8 cellular contexts compared by ENCODE assay signal in genomic region chr1:235649722-235650163, GRCh38. TPM values are rescaled to one million over a fixed set of nuclear protein-coding genes. Genes with fewer than 3 reads are reported as not detected.
A peak's percentile ranks its signal among the peaks of the same experiment; 100 is the strongest.
DNase-seq lines count a peak whose midpoint lies in the region; ATAC-seq, FAIRE-seq and TF ChIP-seq lines count a peak whose summit lies in the region.

GNG4 (minus strand) TSS chr1:235649784; CDS start chr1:235583838, 65,946 bp downstream.

- peaks cover 13% of the 10 kb centered on the region for H3K27me3 ChIP-seq in DND-41 (ENCODE audit: insufficient read depth, low read length, poor library complexity)
- H3K27me3 ChIP-seq in H1 (replicated peaks in 1 of 4; ENCODE audit: control insufficient read depth in 3 of 4, extremely low read depth in 1 of 4, insufficient read depth in 3 of 4, low read length in 3 of 4) = no peaks in the 10 kb centered on the region
- H3K27me3 ChIP-seq in neural progenitor cell = peaks cover 43% of the 10 kb centered on the region

- H3K9me3 Mint-ChIP-seq in neural progenitor cell = peaks cover 15% of the 10 kb centered on the region

- H2AFZ ChIP-seq in DND-41 (ENCODE audit: low read depth, low read length) (peak within 1 kb of the TSS; percentile 52; the same call in 1 of the 2 replicates), H1 (ENCODE audit: low read length) (0 out of 2 replicates have a peak within 1 kb of the TSS, but pooled peaks have one; percentile 60), neural progenitor cell (replicated peaks) (peak within 1 kb of the TSS; percentile 78)

- TF ChIP-seq EP300 in H1 (IDR thresholded peaks at IDR 0.05; ENCODE audit: borderline replicate concordance in 1 of 2, low read depth in 2 of 2, low read length in 2 of 2) = no peak

- CTCF ChIA-PET in H1 (lab: Charles Lee; ENCODE audit: partially characterized antibody) = no interaction called here

- H3K4me1 ChIP-seq in DND-41 (ENCODE audit: insufficient read depth, low read length) (peaks cover 11% of the 10 kb centered on the region), H1 (replicated peaks in 1 of 4; ENCODE audit: control insufficient read depth in 3 of 4, insufficient read depth in 4 of 4, low read length in 3 of 4) (peaks cover 4 to 23% (median 8%) of the 10 kb centered on the region in 4 experiments), neural progenitor cell (peaks cover 39% of the 10 kb centered on the region)

- H4K5ac ChIP-seq in H1 (ENCODE audit: insufficient read length, low read depth, low read length) = peak within 1 kb of the TSS; percentile 82

- H2BK12ac ChIP-seq in H1 (ENCODE audit: low read depth, low read length) = peak within 1 kb of the TSS; percentile 96; the same call in 1 of the 2 replicates

- H4K20me1 ChIP-seq in DND-41 (ENCODE audit: insufficient read depth, low read length) (no peaks in the 10 kb centered on the region), H1 (replicated peaks in 1 of 2; ENCODE audit: control insufficient read depth in 1 of 2, insufficient read depth in 2 of 2, low read length in 2 of 2) (peaks cover 2 to 3% of the 10 kb centered on the region in 2 experiments), neural progenitor cell (ENCODE audit: low read depth) (peaks cover 36% of the 10 kb centered on the region)

- H2BK120ac ChIP-seq in H1 (replicated peaks; ENCODE audit: low read depth, low read length) = no peak within 1 kb of the TSS

- ATAC-seq in DND-41 (ENCODE audit: insufficient read depth, low read depth) = no peak
- peak; percentile 11 for ATAC-seq in HG02938 (IDR thresholded peaks at IDR 0.05; ENCODE audit: unreplicated experiment)

- H3K23me2 ChIP-seq in H1 (ENCODE audit: low read depth, low read length) = peaks cover 19% of the 10 kb centered on the region

- peaks cover 27% of the 10 kb centered on the region for H3K4me1 Mint-ChIP-seq in neural progenitor cell

- no peak within 1 kb of the TSS for H3K14ac ChIP-seq in H1 (ENCODE audit: insufficient read length)

- H3K4ac ChIP-seq in H1 (replicated peaks; ENCODE audit: insufficient read length, low read depth, low read length) = no peak within 1 kb of the TSS

- no peak within 1 kb of the TSS for H2BK20ac ChIP-seq in H1 (ENCODE audit: low read length)

- H3K18ac ChIP-seq in H1 (ENCODE audit: extremely low read depth, low read length) = peak within 1 kb of the TSS; percentile 85

- DNase-seq in DND-41 (no peak), SK-N-MC (ENCODE audit: low read depth, low spot score) (no peak), H1 (ENCODE audit: low read depth in 1 of 2, low spot score in 2 of 2) (peak in 1 of 2 experiments; percentile 85), neural progenitor cell (ENCODE audit: low spot score) (peak; percentile 80), NCI-H2029 treated with DMSO at 0.1 percent for 48 hours (lab: John Stamatoyannopoulos, UW) (no peak), MV-4-11 (lab: John Stamatoyannopoulos, UW) (no peak), dermis blood vessel endothelial cell (no peak)

- H3K36me3 Mint-ChIP-seq in neural progenitor cell = peaks cover 6% of the 10 kb centered on the region

- H3K79me1 ChIP-seq in H1 (ENCODE audit: low read depth, low read length) = no peaks in the 10 kb centered on the region

- no peak for TF ChIP-seq RAD21 in H1 (IDR thresholded peaks at IDR 0.05 in 1 of 2, conservative IDR thresholded peaks at IDR 0.05 in 1 of 2; ENCODE audit: low read depth in 2 of 2, low read length in 2 of 2)

- H3K4me3 ChIP-seq in DND-41 (ENCODE audit: low read depth in 1 of 2, low read length in 2 of 2) = peak within 1 kb of the TSS in 1 of 2 experiments; percentile 6; a peak in 1 of 4 replicates
- peak within 1 kb of the TSS; percentile 84 for H3K4me3 ChIP-seq in SK-N-MC
- H3K4me3 ChIP-seq in H1 (ENCODE audit: extremely low read depth in 1 of 4, insufficient read depth in 2 of 4, low read depth in 3 of 4, low read length in 4 of 4) = peak within 1 kb of the TSS; percentile 45 to 87 (median 74)
- peak within 1 kb of the TSS; percentile 57 for H3K4me3 ChIP-seq in neural progenitor cell

- TF ChIP-seq CTCF in DND-41 (IDR thresholded peaks at IDR 0.05; ENCODE audit: borderline replicate concordance, extremely low read depth, low read length, poor library complexity, severe bottlenecking) = no peak
- TF ChIP-seq CTCF in H1 (IDR thresholded peaks at IDR 0.05; ENCODE audit: control extremely low read depth in 1 of 3, insufficient read depth in 1 of 3, low read depth in 1 of 3, low read length in 3 of 3) = no peak
- no peak for TF ChIP-seq CTCF in neural progenitor cell (IDR thresholded peaks at IDR 0.05)

- H3K56ac ChIP-seq in H1 (replicated peaks; ENCODE audit: insufficient read length, low read depth, low read length) = peak within 1 kb of the TSS; percentile 81

- peak within 1 kb of the TSS; percentile 72; the same call in 1 of the 2 replicates for H2BK15ac ChIP-seq in H1 (ENCODE audit: low read length)

- H2AK5ac ChIP-seq in H1 (ENCODE audit: low read depth, low read length) = 0 out of 2 replicates have a peak within 1 kb of the TSS, but pooled peaks have one; percentile 46

- H3K9ac ChIP-seq in DND-41 (ENCODE audit: low read depth, low read length) (no peak within 1 kb of the TSS), SK-N-MC (ENCODE audit: insufficient read length) (peak within 1 kb of the TSS; percentile 10), H1 (replicated peaks in 1 of 4; ENCODE audit: extremely low read depth in 1 of 4, low read depth in 3 of 4, low read length in 3 of 4) (peak within 1 kb of the TSS; percentile 65 to 88 (median 77)), neural progenitor cell (no peak within 1 kb of the TSS)

- TF ChIP-seq POLR2A in H1 (IDR thresholded peaks at IDR 0.05; ENCODE audit: control extremely low read depth in 1 of 2, low read depth in 2 of 2, low read length in 2 of 2) = no peak

- H3K27ac Mint-ChIP-seq in neural progenitor cell = peak within 1 kb of the TSS; percentile 87

- peak within 1 kb of the TSS; percentile 55 for H3K4me2 ChIP-seq in DND-41 (ENCODE audit: insufficient read depth, low read length)
- peak within 1 kb of the TSS; percentile 82 to 91 for H3K4me2 ChIP-seq in H1 (ENCODE audit: insufficient read depth in 1 of 2, low read depth in 2 of 2, low read length in 2 of 2)
- peak within 1 kb of the TSS; percentile 94 for H3K4me2 ChIP-seq in neural progenitor cell

- POLR2A ChIA-PET in H1 (lab: Charles Lee; ENCODE audit: partially characterized antibody) = interaction anchor here (0.9 to 1.8 kb wide), 4 partner anchors 9 to 136 kb away, joined by 3 read pairs; no protein-coding TSS in a partner anchor

- H3K23ac ChIP-seq in H1 (ENCODE audit: insufficient read length) = no peak within 1 kb of the TSS

- H3K36me3 ChIP-seq in DND-41 (ENCODE audit: insufficient read depth, low read length) = no peaks in the 10 kb centered on the region
- H3K36me3 ChIP-seq in SK-N-MC (ENCODE audit: insufficient read depth, low read length) = no peaks in the 10 kb centered on the region
- H3K36me3 ChIP-seq in H1 (ENCODE audit: control insufficient read depth in 2 of 4, insufficient read depth in 4 of 4, low read length in 3 of 4) = no peaks in the 10 kb centered on the region
- no peaks in the 10 kb centered on the region for H3K36me3 ChIP-seq in neural progenitor cell

- no peak for FAIRE-seq in H1 (lab: Jason Lieb, UNC)

- peak within 1 kb of the TSS; percentile 88 for H4K8ac ChIP-seq in H1 (ENCODE audit: extremely low read depth, insufficient read depth, low read length)

- H4K91ac ChIP-seq in H1 (replicated peaks; ENCODE audit: insufficient read length, low read length) = peak within 1 kb of the TSS; percentile 62

- H3K9me3 ChIP-seq in DND-41 (ENCODE audit: insufficient read depth, low read length, severe bottlenecking) = no peaks in the 10 kb centered on the region
- no peaks in the 10 kb centered on the region for H3K9me3 ChIP-seq in SK-N-MC (ENCODE audit: low read depth, low read length)
- H3K9me3 ChIP-seq in H1 (ENCODE audit: insufficient read depth in 2 of 2, low read depth in 1 of 2, low read length in 1 of 2) = no peaks in the 10 kb centered on the region
- no peaks in the 10 kb centered on the region for H3K9me3 ChIP-seq in neural progenitor cell (ENCODE audit: low read depth)

- peaks cover 35% of the 10 kb centered on the region for H3F3A ChIP-seq in neural progenitor cell (ENCODE audit: low read depth)

- peaks cover 28% of the 10 kb centered on the region for H3K27me3 Mint-ChIP-seq in neural progenitor cell (ENCODE audit: insufficient read depth, low read depth)

- H2BK5ac ChIP-seq in H1 (ENCODE audit: low read depth, low read length) = peak within 1 kb of the TSS; percentile 86

- H3K79me2 ChIP-seq in DND-41 (ENCODE audit: insufficient read depth, low read length) = no peaks in the 10 kb centered on the region
- peaks cover 0 to 35% of the 10 kb centered on the region in 2 experiments; a peak in 2 of 4 replicates for H3K79me2 ChIP-seq in H1 (ENCODE audit: control insufficient read depth in 1 of 2, insufficient read depth in 2 of 2, low read length in 2 of 2)
- H3K79me2 ChIP-seq in neural progenitor cell (ENCODE audit: low read depth) = peaks cover 25% of the 10 kb centered on the region

- H3K27ac ChIP-seq in DND-41 (ENCODE audit: low read length) (no peak within 1 kb of the TSS), SK-N-MC (no peak within 1 kb of the TSS), H1 (ENCODE audit: low read depth, low read length) (peak within 1 kb of the TSS; percentile 85; the same call in 1 of the 2 replicates), neural progenitor cell (no peak within 1 kb of the TSS)

- peak within 1 kb of the TSS; percentile 95 for H3K4me3 Mint-ChIP-seq in neural progenitor cell

- no CpG with 5 or more reads among the region's 67 CpGs for WGBS in H1 (ENCODE audit: extremely low coverage in 1 of 2, insufficient coverage in 1 of 2, insufficient read length in 1 of 2, insufficient replicate concordance in 2 of 2, low coverage in 1 of 2, low lambda C conversion rate in 2 of 2, missing lambda C conversion rate in 1 of 2), 2 experiments

TF ChIP-seq in H1, 55 proteins besides CTCF, POLR2A, EP300 and RAD21:
- TF ChIP-seq POLR2AphosphoS5 (IDR thresholded peaks at IDR 0.05; ENCODE audit: low read depth, low read length) (peak; percentile 36; the same call in 1 of the 2 replicates), CREB1 (IDR thresholded peaks at IDR 0.05) (peak; percentile 93), SAP30 (IDR thresholded peaks at IDR 0.05; ENCODE audit: insufficient read depth, insufficient replicate concordance, low read length) (no peak), BACH1 (IDR thresholded peaks at IDR 0.05; ENCODE audit: low read length) (0 out of 2 replicates have a peak, but pooled peaks have one; percentile 5)

RNA-seq across cellular contexts. Expression of gene GNG4, which starts in this region (rescaled TPM):
- total RNA-seq in H1 (2021; fragmentation: NEBNext Ultra II Directional; extraction: Animal tissue kit (Norgen Biotek cat#: 25700)) = 96.5 and 96.8 TPM in 2 replicates
- polyA plus RNA-seq in H1 (2011; rRNA removed) = 95.5 and 121 TPM in 2 replicates
- 90.5 TPM for polyA plus RNA-seq in H1 (2011; cell fraction: cytosol; rRNA removed)
- polyA plus RNA-seq in H1 (2011; cell fraction: nucleus; rRNA removed) = 63.4 TPM
- 68.1 to 92.9 TPM (median 76.7 TPM) in 4 replicates for polyA plus RNA-seq in H1 (2012, experiment 1 of 2)
- 94.3 TPM for polyA plus RNA-seq in H1 (2012, experiment 2 of 2)
- 57.1 TPM for polyA plus RNA-seq in H1 (2013, experiment 1 of 2)
- polyA plus RNA-seq in H1 (2013, experiment 2 of 2) = 59.0 TPM
- polyA minus RNA-seq in H1 (2011; rRNA and poly(A)+ RNA removed) = 81.3 and 104 TPM in 2 replicates
- polyA minus RNA-seq in H1 (2011; cell fraction: cytosol; rRNA and poly(A)+ RNA removed) = 48.2 TPM
- 19.7 TPM for polyA minus RNA-seq in H1 (2011; cell fraction: nucleus; rRNA and poly(A)+ RNA removed)
- total RNA-seq in neural progenitor cell (ENCODE audit: low replicate concordance) = 14.9 and 20.7 TPM in 2 replicates
- 0.17 and 1.2 TPM in 2 replicates for total RNA-seq in dermis blood vessel endothelial cell

Comparison
In these comparisons a context has a peak if more than half of its experiments do, and no peak if none do; other contexts are left out.
1. H3K9ac ChIP-seq: peak in SK-N-MC (single experiment) and H1 (4 of 4); none in DND-41 (single experiment) and neural progenitor cell (single experiment).
2. Peak in every context shown above with its lines, with median percentiles within 50 percentile points of each other: H2AFZ ChIP-seq and H3K4me2 ChIP-seq.